2 cellular contexts compared by ENCODE assay signal in genomic region chr6:49743427-49743826, GRCh38.
A peak's percentile ranks its signal among the peaks of the same experiment; 100 is the strongest.
TF ChIP-seq lines count a peak whose summit lies in the region.

No MANE protein-coding gene starts in this region.

TF ChIP-seq in K562, 482 proteins besides CTCF, POLR2A, EP300 and RAD21 (continues in another document):
- TF ChIP-seq YBX1 (IDR thresholded peaks at IDR 0.05) (no peak), CBFA2T3 (IDR thresholded peaks at IDR 0.05) (peak; percentile 57; the same call in 1 of the 2 replicates), ZNF644 (tag; IDR thresholded peaks at IDR 0.05; ENCODE audit: low read depth) (no peak), SMARCA4 (IDR thresholded peaks at IDR 0.05) (peak; percentile 58), BRD4 (IDR thresholded peaks at IDR 0.05) (no peak), ZNF239 (CRISPR knock-in tag; IDR thresholded peaks at IDR 0.05) (no peak), ZNF282 (CRISPR knock-in tag; IDR thresholded peaks at IDR 0.05) (no peak), HMG20B (CRISPR knock-in tag; IDR thresholded peaks at IDR 0.05) (no peak), RBM22 (IDR thresholded peaks at IDR 0.05; ENCODE audit: low read depth, low read length, poor library complexity, severe bottlenecking) (no peak), E4F1 (CRISPR knock-in tag; IDR thresholded peaks at IDR 0.05; ENCODE audit: borderline replicate concordance) (no peak), ATF3 (IDR thresholded peaks at IDR 0.05) (0 out of 2 replicates have a peak, but pooled peaks have one; percentile 10), ATF3 (CRISPR knock-in tag; conservative IDR thresholded peaks at IDR 0.05) (no peak), YY1 (IDR thresholded peaks at IDR 0.05; ENCODE audit: borderline replicate concordance in 1 of 3, control insufficient read depth in 1 of 3, extremely low read depth in 1 of 3, insufficient read depth in 3 of 3, insufficient read length in 1 of 3, insufficient replicate concordance in 2 of 3, low read depth in 1 of 3, low read length in 2 of 3) (no peak), MAFK (IDR thresholded peaks at IDR 0.05; ENCODE audit: low read length) (no peak), ZBTB40 (IDR thresholded peaks at IDR 0.05) (no peak), ZBTB40 (CRISPR knock-in tag; IDR thresholded peaks at IDR 0.05) (no peak), NUFIP1 (IDR thresholded peaks at IDR 0.05; ENCODE audit: partially characterized antibody) (no peak)

TF ChIP-seq in HepG2, 621 proteins besides CTCF, POLR2A, EP300 and RAD21:
- TF ChIP-seq ZMAT5 (CRISPR knock-in tag; IDR thresholded peaks at IDR 0.05; ENCODE audit: borderline replicate concordance, low read depth) (no peak), PPARG (CRISPR knock-in tag; conservative IDR thresholded peaks at IDR 0.05) (no peak), FOXK2 (IDR thresholded peaks at IDR 0.05) (no peak), LRRFIP1 (CRISPR knock-in tag; conservative IDR thresholded peaks at IDR 0.05) (no peak), CHD4 (IDR thresholded peaks at IDR 0.05; ENCODE audit: borderline replicate concordance, low read length) (no peak), ZNF296 (CRISPR knock-in tag; conservative IDR thresholded peaks at IDR 0.05) (no peak), SIN3A (IDR thresholded peaks at IDR 0.05; ENCODE audit: borderline replicate concordance, low read depth, low read length) (no peak), FOSL2 (CRISPR knock-in tag; IDR thresholded peaks at IDR 0.05) (no peak)
